Comparison of ENCODE assay signal across 8 cellular contexts in the genomic region with DNA sequence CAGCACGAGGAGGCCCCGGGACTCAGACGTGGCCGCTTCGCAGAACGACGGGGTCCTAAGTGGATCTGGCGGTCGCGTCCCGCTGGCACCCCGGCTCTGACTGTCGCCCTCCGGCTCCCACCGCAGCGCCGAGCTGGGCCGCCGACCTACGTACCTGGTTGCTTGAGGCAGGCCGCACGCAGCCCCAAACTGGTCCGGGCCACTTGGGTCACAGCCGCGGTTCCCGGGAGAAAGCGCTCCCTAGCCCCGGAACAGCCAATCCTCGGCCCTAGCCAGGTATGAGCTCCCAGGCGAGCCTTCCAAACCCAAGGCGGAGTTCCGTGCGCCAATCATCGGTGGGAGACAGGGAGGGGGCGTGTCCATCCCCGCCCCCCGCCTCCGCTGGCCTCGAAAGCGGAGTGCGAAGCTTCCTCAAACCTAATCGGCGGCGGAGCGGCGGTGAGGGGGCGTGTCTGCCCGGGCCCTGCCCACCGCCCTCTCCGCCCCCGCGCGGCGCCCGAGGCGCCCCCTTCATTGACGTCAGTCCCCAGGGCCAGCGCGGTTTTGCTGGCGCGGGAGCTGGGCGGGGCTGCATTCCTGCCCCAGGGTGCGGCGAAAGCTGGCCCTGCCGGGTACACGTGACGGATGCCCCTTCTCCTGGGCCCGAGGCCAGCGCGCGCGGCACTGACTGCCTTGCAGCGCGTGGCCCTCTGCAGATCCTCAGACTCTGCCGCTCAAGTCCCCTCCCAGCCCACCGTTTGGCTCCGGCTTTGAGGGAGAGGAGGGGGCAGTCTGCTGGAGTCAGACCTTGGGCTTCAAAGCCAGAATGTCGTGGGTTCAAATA. TPM values are rescaled to one million over a fixed set of nuclear protein-coding genes. Genes with fewer than 3 reads are reported as not detected.
A peak's percentile ranks its signal among the peaks of the same experiment; 100 is the strongest.
DNase-seq lines count a peak whose midpoint lies in the region; ATAC-seq and TF ChIP-seq lines count a peak whose summit lies in the region.

A gene with protein sequence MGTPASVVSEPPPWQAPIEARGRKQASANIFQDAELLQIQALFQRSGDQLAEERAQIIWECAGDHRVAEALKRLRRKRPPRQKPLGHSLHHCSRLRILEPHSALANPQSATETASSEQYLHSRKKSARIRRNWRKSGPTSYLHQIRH (minus strand): TSS at position 280 of the 823 bp plus-strand sequence. CDS start 7,336 bp downstream, outside the sequence.

- H3K36me3 ChIP-seq in kidney epithelial cell (ENCODE audit: control insufficient read depth, insufficient read depth, low read length): peaks cover 1% of the 10 kb centered on the region

- peak; percentile 94 for ATAC-seq in HG03432 (IDR thresholded peaks at IDR 0.05; ENCODE audit: unreplicated experiment)

- no peaks in the 10 kb centered on the region for H3K27me3 ChIP-seq in kidney epithelial cell (ENCODE audit: control insufficient read depth, insufficient read depth, low read length)

- DNase-seq in Ammon's horn (ENCODE audit: low spot score) (peak; percentile 96), NCI-H460 (ENCODE audit: extremely low read depth, low read depth) (peak; percentile 97), cerebellum (ENCODE audit: low spot score) (peak; percentile 97), kidney epithelial cell (ENCODE audit: low read depth) (peak; percentile 77)
- peak; percentile 95 for DNase-seq in activated CD4-positive, alpha-beta T cell treated with anti-CD3 and anti-CD28 coated beads for 1 hour
- peak; percentile 97 for DNase-seq in stimulated activated CD4-positive, alpha-beta T cell treated with anti-CD3 and anti-CD28 coated beads, Interleukin-15, amount 100 ng/mL, for 24 hours

- peak within 1 kb of the TSS; percentile 78 for H3K4me3 ChIP-seq in kidney epithelial cell (ENCODE audit: low read depth, low read length)

- TF ChIP-seq CTCF in kidney epithelial cell (IDR thresholded peaks at IDR 0.05; ENCODE audit: insufficient read depth, low read length, poor library complexity, severe bottlenecking): no peak

- peak; percentile 45 for TF ChIP-seq POLR2A in GM19193 (IDR thresholded peaks at IDR 0.05; ENCODE audit: extremely low read depth, insufficient read depth, insufficient read length)

RNA-seq across cellular contexts. Expression of the gene that starts here (rescaled TPM):
- total RNA-seq in NCI-H460 (2014; rRNA removed; shearing (Covaris generic)): 147 and 192 TPM in 2 replicates
- 75.6 and 85.9 TPM in 2 replicates for polyA plus RNA-seq in NCI-H460 (2014; cell fraction: nucleus; rRNA removed)
- total RNA-seq in cerebellum (1.3 TPM), kidney epithelial cell (17.2 and 18.9 TPM in 2 replicates)

Comparison
In these comparisons a context has a peak if more than half of its experiments do, and no peak if none do; other contexts are left out.
1. Peak in every context shown above with its lines: DNase-seq, ATAC-seq and H3K4me3 ChIP-seq.